1 cellular context compared by ENCODE assay signal in the genomic region with DNA sequence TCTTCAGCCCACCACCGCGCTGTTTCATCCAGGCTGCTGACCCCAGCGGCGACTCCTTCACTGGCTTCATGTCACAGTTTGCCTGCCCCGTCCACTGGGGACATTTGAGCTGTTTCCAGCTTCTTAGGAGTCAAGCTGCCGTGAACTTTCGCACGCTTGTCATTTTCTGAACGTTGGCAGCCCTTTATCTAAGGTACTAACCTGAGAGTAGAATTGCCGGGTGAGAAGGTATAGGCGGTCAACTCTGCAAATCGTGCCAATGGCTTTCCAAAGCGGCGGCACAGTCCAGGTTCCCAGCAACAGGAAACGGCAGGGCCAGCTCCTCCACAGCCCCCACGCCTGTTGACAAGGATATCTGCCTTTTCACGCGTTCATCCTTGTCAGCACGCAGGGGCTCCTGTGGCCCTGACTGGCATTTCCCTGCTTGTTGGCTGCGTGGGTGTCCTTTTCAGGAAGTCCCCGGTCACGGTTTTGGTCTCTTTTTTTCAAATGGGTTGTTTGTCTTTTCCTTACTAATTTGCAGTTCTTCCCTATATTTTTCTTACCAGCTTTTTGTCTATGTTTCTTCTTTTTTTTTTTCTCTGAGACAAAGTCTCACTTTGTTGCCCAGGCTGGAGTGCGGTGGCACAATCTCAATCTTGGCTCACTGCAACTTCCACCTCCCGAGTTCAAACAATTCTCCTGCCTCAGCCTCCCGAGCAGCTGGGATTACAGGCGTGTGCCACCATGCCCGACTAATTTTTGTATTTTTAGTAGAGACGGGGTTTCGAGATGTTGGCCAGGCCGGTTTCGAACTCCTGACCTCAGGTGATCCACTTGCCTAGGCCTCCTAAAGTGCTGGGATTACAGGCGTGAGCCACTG.
TF ChIP-seq lines count a peak whose summit lies in the region.

No MANE protein-coding gene starts in this region.

TF ChIP-seq in K562, 482 proteins besides CTCF, POLR2A, EP300 and RAD21:
- TF ChIP-seq SIX5 (IDR thresholded peaks at IDR 0.05; ENCODE audit: borderline replicate concordance in 1 of 2, insufficient read depth in 1 of 2, low read depth in 1 of 2, low read length in 2 of 2) (no peak), ZNF23 (CRISPR knock-in tag; IDR thresholded peaks at IDR 0.05) (no peak), ZNF174 (CRISPR knock-in tag; IDR thresholded peaks at IDR 0.05) (no peak), SPI1 (IDR thresholded peaks at IDR 0.05; ENCODE audit: borderline replicate concordance, low read depth, low read length) (0 out of 2 replicates have a peak, but pooled peaks have one; percentile 20), EGR1 (conservative IDR thresholded peaks at IDR 0.05) (peak; percentile 65)
